Comparison of ENCODE assay signal across 8 cellular contexts in the genomic region with DNA sequence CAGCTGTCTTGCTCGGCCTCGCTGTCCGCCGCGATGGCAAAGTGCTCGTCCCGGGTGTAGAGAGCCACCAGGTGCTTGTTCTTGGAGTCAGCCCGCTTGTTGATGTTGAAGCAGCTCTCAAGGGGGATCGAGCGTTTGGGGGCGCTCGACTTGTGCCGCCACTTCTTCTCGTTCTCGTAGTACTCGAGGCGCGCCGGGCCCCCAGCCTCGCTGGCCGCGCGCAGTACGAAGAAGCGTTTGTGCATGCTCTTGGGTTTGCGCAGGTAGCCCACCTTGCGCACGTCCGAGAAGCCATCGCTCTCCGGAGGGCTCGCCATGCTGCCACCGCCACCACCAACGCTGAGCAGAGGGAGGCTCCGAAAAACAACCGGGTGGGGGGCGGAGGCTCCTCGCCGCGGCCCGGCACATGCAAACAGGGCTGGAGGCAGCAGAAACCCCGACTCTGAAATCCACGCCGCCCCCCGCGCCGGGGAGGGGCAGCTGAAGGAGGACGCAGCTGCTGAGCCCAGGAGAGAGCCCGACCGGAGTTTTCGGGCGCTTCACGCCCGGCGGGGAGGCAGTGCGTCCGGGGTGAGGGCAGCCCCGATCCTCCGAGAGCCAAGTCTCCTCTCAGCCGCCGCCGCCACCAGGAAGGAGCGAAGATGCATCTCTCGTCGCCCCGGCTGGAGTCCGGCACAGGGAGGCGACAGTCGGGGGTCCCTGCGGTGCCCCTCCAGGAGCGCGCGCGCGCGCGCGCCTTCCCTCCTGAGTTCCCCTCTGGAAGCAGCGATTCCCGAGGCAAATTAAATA. TPM values are rescaled to one million over a fixed set of nuclear protein-coding genes. Genes with fewer than 3 reads are reported as not detected.
DNase-seq lines count a peak whose midpoint lies in the region; ATAC-seq, FAIRE-seq and TF ChIP-seq lines count a peak whose summit lies in the region.

No MANE protein-coding gene starts in this region.

- H3K27me3 Mint-ChIP-seq in stimulated activated naive CD8-positive, alpha-beta T cell treated with anti-CD3 and anti-CD28 coated beads, Interleukin-15, amount 100 ng/mL, for 72 hours: peaks cover 9% of the 10 kb centered on the region

- H3K9me3 Mint-ChIP-seq in stimulated activated naive CD8-positive, alpha-beta T cell treated with anti-CD3 and anti-CD28 coated beads, Interleukin-15, amount 100 ng/mL, for 72 hours: no peaks in the 10 kb centered on the region

- peak; percentile 41 for TF ChIP-seq CTCF in AG09309 (IDR thresholded peaks at IDR 0.05; ENCODE audit: control insufficient read depth, insufficient read depth, low read depth, low read length, missing control alignments)

- peaks cover 73% of the 10 kb centered on the region for H3K4me1 Mint-ChIP-seq in stimulated activated naive CD8-positive, alpha-beta T cell treated with anti-CD3 and anti-CD28 coated beads, Interleukin-15, amount 100 ng/mL, for 72 hours

- DNase-seq in AG09309 (ENCODE audit: low read depth): no peak
- peak; percentile 70 for DNase-seq in GM19239 (ENCODE audit: insufficient read length, low spot score)
- DNase-seq in activated CD4-positive, alpha-beta T cell treated with anti-CD3 and anti-CD28 coated beads for 4 hours: peak; percentile 39 to 47
- DNase-seq in effector CD8-positive, alpha-beta T cell (lab: John Stamatoyannopoulos, UW): peak; percentile 29
- DNase-seq in mesenteric fat pad (ENCODE audit: low spot score): peak; percentile 89
- DNase-seq in stimulated activated naive CD8-positive, alpha-beta T cell treated with anti-CD3 and anti-CD28 coated beads, Interleukin-15, amount 100 ng/mL, for 72 hours: peak; percentile 67 to 71
- no peak for DNase-seq in UCSD-AML1 (lab: John Stamatoyannopoulos, UW; ENCODE audit: unreplicated experiment)

- H3K4me3 Mint-ChIP-seq in stimulated activated naive CD8-positive, alpha-beta T cell treated with anti-CD3 and anti-CD28 coated beads, Interleukin-15, amount 100 ng/mL, for 72 hours: peak overlapping the region; percentile 87 to 88

- peak overlapping the region in 1 of 2 donors; percentile 48 for H3K27ac Mint-ChIP-seq in stimulated activated naive CD8-positive, alpha-beta T cell treated with anti-CD3 and anti-CD28 coated beads, Interleukin-15, amount 100 ng/mL, for 72 hours

- peak; percentile 14 for ATAC-seq in HG03521 (IDR thresholded peaks at IDR 0.05; ENCODE audit: unreplicated experiment)
- ATAC-seq in stimulated activated naive CD8-positive, alpha-beta T cell treated with anti-CD3 and anti-CD28 coated beads, Interleukin-15, amount 100 ng/mL, for 72 hours: peak; percentile 34

- peak; percentile 28 for FAIRE-seq in GM19239 (lab: Jason Lieb, UNC)

- H3K4me3 ChIP-seq in AG09309 (ENCODE audit: control insufficient read depth, low read depth, low read length): peak overlapping the region; percentile 85

RNA-seq across cellular contexts. Expression of a gene that starts 1.0 kb away (rescaled TPM):
- total RNA-seq in mesenteric fat pad: 17.0 TPM

RNA-seq across cellular contexts. Expression of a gene that starts 37.2 kb away (rescaled TPM):
- total RNA-seq in mesenteric fat pad: 31.9 TPM

Comparison
In these comparisons a context has a peak if more than half of its experiments do, and no peak if none do; other contexts are left out.
1. DNase-seq: peak in GM19239 (single experiment), activated CD4-positive, alpha-beta T cell treated with anti-CD3 and anti-CD28 coated beads for 4 hours (2 of 2), effector CD8-positive, alpha-beta T cell (single experiment), mesenteric fat pad (single experiment) and stimulated activated naive CD8-positive, alpha-beta T cell treated with anti-CD3 and anti-CD28 coated beads, Interleukin-15, amount 100 ng/mL, for 72 hours (2 of 2); none in AG09309 (single experiment) and UCSD-AML1 (single experiment).